In genomic region chr5:143093452-143094086, GRCh38 we compare ENCODE assay signal across 15 cellular contexts.
A peak's percentile ranks its signal among the peaks of the same experiment; 100 is the strongest.
DNase-seq lines count a peak whose midpoint lies in the region; ATAC-seq, FAIRE-seq and TF ChIP-seq lines count a peak whose summit lies in the region.
"Had no signal": no experiment of that assay in that cellular context is flagged by ENCODE, and none has a peak within 500 bp of the region (broad histone marks: within the 10 kb centered on the region; RNA-seq: fewer than 3 reads in every experiment).

No MANE protein-coding gene starts in this region.

- H3K27me3 Mint-ChIP-seq in astrocyte (ENCODE audit: low read depth, unreplicated experiment): no peaks in the 10 kb centered on the region

- H2AFZ ChIP-seq in astrocyte (ENCODE audit: low read depth, low read length): no peak overlapping the region

- FAIRE-seq in astrocyte (lab: Jason Lieb, UNC): no peak

- H3K27ac ChIP-seq in astrocyte (ENCODE audit: low read depth, low read length) (no peak overlapping the region), lower lobe of right lung (no peak overlapping the region), thoracic aorta (no peak overlapping the region)
- H3K27ac ChIP-seq: gastrocnemius medialis, uterus had no signal

- H3K4me2 ChIP-seq in astrocyte (ENCODE audit: low read length): peak overlapping the region; percentile 78

- no peaks in the 10 kb centered on the region for H4K20me1 ChIP-seq in astrocyte (ENCODE audit: insufficient read depth, low read length)

- no peaks in the 10 kb centered on the region for H3K36me3 Mint-ChIP-seq in activated naive CD4-positive, alpha-beta T cell treated with anti-CD3 and anti-CD28 coated beads, Interleukin-2, amount 50 U/mL, for 72 hours
- H3K36me3 Mint-ChIP-seq in astrocyte (ENCODE audit: low read depth, unreplicated experiment): no peaks in the 10 kb centered on the region

- H3K4me1 ChIP-seq in astrocyte (ENCODE audit: insufficient read depth, low read length) (peaks cover 5% of the 10 kb centered on the region), lower lobe of right lung (no peaks in the 10 kb centered on the region), thoracic aorta (ENCODE audit: control insufficient read depth in 1 of 2, low read depth in 2 of 2) (no peaks in the 10 kb centered on the region)
- H3K4me1 ChIP-seq: gastrocnemius medialis, uterus had no signal

- DNase-seq in activated naive CD4-positive, alpha-beta T cell treated with anti-CD3 and anti-CD28 coated beads, Interleukin-2, amount 50 U/mL, for 72 hours (ENCODE audit: low spot score in 2 of 2): no peak
- DNase-seq in activated naive CD4-positive, alpha-beta T cell (lab: John Stamatoyannopoulos, UW): no peak
- DNase-seq in astrocyte (ENCODE audit: low read depth) (no peak), lower lobe of right lung (no peak), thoracic aorta (ENCODE audit: low spot score) (no peak), NCI-H146 (lab: John Stamatoyannopoulos, UW) (no peak)
- DNase-seq: anterior cingulate cortex, DMS 273 treated with DMSO at 0.1 percent for 48 hours, gastrocnemius medialis, NCI-H1694 treated with DMSO at 0.1 percent for 48 hours, NCI-H82, uterus had no signal

- ATAC-seq in activated naive CD4-positive, alpha-beta T cell treated with anti-CD3 and anti-CD28 coated beads, Interleukin-2, amount 50 U/mL, for 72 hours: peak in 1 of 2 donors; percentile 40
- ATAC-seq in lower lobe of right lung (no peak), thoracic aorta (ENCODE audit: insufficient number of reproducible peaks, low FRiP score, low read depth) (no peak), HG03469 (IDR thresholded peaks at IDR 0.05; ENCODE audit: unreplicated experiment) (no peak), HG03378 (IDR thresholded peaks at IDR 0.05; ENCODE audit: unreplicated experiment) (no peak)
- ATAC-seq: gastrocnemius medialis, Right ventricle myocardium inferior had no signal

- peak overlapping the region; percentile 35 for H3K9ac ChIP-seq in astrocyte (ENCODE audit: low read length)

- H3K4me3 Mint-ChIP-seq in astrocyte (ENCODE audit: unreplicated experiment): no peak overlapping the region

- no peaks in the 10 kb centered on the region for H3K36me3 ChIP-seq in astrocyte (ENCODE audit: insufficient read depth, low read length)
- no peaks in the 10 kb centered on the region for H3K36me3 ChIP-seq in lower lobe of right lung
- H3K36me3 ChIP-seq in thoracic aorta: no peaks in the 10 kb centered on the region
- H3K36me3 ChIP-seq: gastrocnemius medialis, uterus had no signal

- H3K9me3 ChIP-seq in astrocyte (ENCODE audit: insufficient read depth, low read depth, low read length): no peaks in the 10 kb centered on the region
- H3K9me3 ChIP-seq in lower lobe of right lung: no peaks in the 10 kb centered on the region
- no peaks in the 10 kb centered on the region for H3K9me3 ChIP-seq in thoracic aorta
- H3K9me3 ChIP-seq: gastrocnemius medialis, uterus had no signal

- peak overlapping the region; percentile 4 to 70 for H3K27ac Mint-ChIP-seq in activated naive CD4-positive, alpha-beta T cell treated with anti-CD3 and anti-CD28 coated beads, Interleukin-2, amount 50 U/mL, for 72 hours
- peak overlapping the region; percentile 92 for H3K27ac Mint-ChIP-seq in astrocyte (ENCODE audit: unreplicated experiment)

- TF ChIP-seq CTCF in astrocyte (IDR thresholded peaks at IDR 0.05; ENCODE audit: insufficient read depth, low read depth, low read length) (no peak), lower lobe of right lung (IDR thresholded peaks at IDR 0.05) (no peak), thoracic aorta (IDR thresholded peaks at IDR 0.05) (no peak)

- H3K4me3 ChIP-seq in astrocyte (ENCODE audit: insufficient read depth, low read depth, low read length): no peak overlapping the region
- peak overlapping the region; percentile 28 for H3K4me3 ChIP-seq in lower lobe of right lung
- peak overlapping the region; percentile 47 for H3K4me3 ChIP-seq in thoracic aorta
- H3K4me3 ChIP-seq: uterus had no signal

- no peaks in the 10 kb centered on the region for H3K9me3 Mint-ChIP-seq in activated naive CD4-positive, alpha-beta T cell treated with anti-CD3 and anti-CD28 coated beads, Interleukin-2, amount 50 U/mL, for 72 hours
- peaks cover 3% of the 10 kb centered on the region for H3K9me3 Mint-ChIP-seq in astrocyte (ENCODE audit: unreplicated experiment)

- intact Hi-C loops in lower lobe of right lung (cut with DNase I): no loop called here

- H3K27me3 ChIP-seq in astrocyte (ENCODE audit: insufficient read depth, low read length) (no peaks in the 10 kb centered on the region), lower lobe of right lung (ENCODE audit: low read depth) (no peaks in the 10 kb centered on the region), thoracic aorta (replicated peaks; ENCODE audit: insufficient read depth) (no peaks in the 10 kb centered on the region)
- H3K27me3 ChIP-seq: gastrocnemius medialis, uterus had no signal

- H3K4me1 Mint-ChIP-seq in astrocyte (ENCODE audit: low read depth, unreplicated experiment): peaks cover 16% of the 10 kb centered on the region

- H3K79me2 ChIP-seq in astrocyte (ENCODE audit: insufficient read depth, low read length): no peaks in the 10 kb centered on the region
